Comparison of ENCODE assay signal across 11 cellular contexts in genomic region chr3:52525666-52526065, GRCh38. TPM values are rescaled to one million over a fixed set of nuclear protein-coding genes. Genes with fewer than 3 reads are reported as not detected.
A peak's percentile ranks its signal among the peaks of the same experiment; 100 is the strongest.
DNase-seq lines count a peak whose midpoint lies in the region; ATAC-seq, FAIRE-seq and TF ChIP-seq lines count a peak whose summit lies in the region.
"Had no signal": no experiment of that assay in that cellular context is flagged by ENCODE, and none has a peak within 500 bp of the region (broad histone marks: within the 10 kb centered on the region; RNA-seq: fewer than 3 reads in every experiment).

No MANE protein-coding gene starts in this region.

- TF ChIP-seq CTCF in liver (IDR thresholded peaks at IDR 0.05; ENCODE audit: low read depth, low read length, missing input control) = no peak
- TF ChIP-seq CTCF in HepG2 (CRISPR knock-in tag; IDR thresholded peaks at IDR 0.05) = no peak
- TF ChIP-seq CTCF in heart left ventricle (IDR thresholded peaks at IDR 0.05) = no peak
- no peak for TF ChIP-seq CTCF in prostate gland (IDR thresholded peaks at IDR 0.05)
- no peak for TF ChIP-seq CTCF in colonic mucosa (IDR thresholded peaks at IDR 0.05)

- peaks cover 3% of the 10 kb centered on the region for H3K79me2 ChIP-seq in HepG2 (ENCODE audit: insufficient read depth, low read length)

- no TSS peak for BruUV-seq in HepG2 (replicated peaks; lab: Mats Ljungman, UMichigan)

- intact Hi-C loops in HepG2 (cut with micrococcal nuclease; ENCODE audit: unreplicated experiment) = no loop called here
- intact Hi-C loops in heart left ventricle (cut with DNase I) = loop anchor here in 3 of 10 donors (5.0 kb wide), 3 partner anchors 33 to 43 kb away; no protein-coding TSS in a partner anchor
- intact Hi-C loops in prostate gland (cut with DNase I) = no loop called here
- intact Hi-C loops in colonic mucosa (cut with DNase I) = no loop called here

- WGBS in liver = 66% methylated on average over 4 of the region's 4 CpGs
- 81% methylated on average over 4 of the region's 4 CpGs for WGBS in HepG2 (ENCODE audit: low lambda C conversion rate)
- 43 to 82% (median 64%) methylated on average over 1 to 4 of the region's 4 CpGs for WGBS in heart left ventricle, 4 donors
- 56% methylated on average over 4 of the region's 4 CpGs for WGBS in prostate gland

- H4K20me1 ChIP-seq in HepG2 (ENCODE audit: insufficient read depth, low read length) = no peaks in the 10 kb centered on the region

- H3K4me1 ChIP-seq in liver (ENCODE audit: control insufficient read depth in 4 of 4, insufficient read depth in 4 of 4, low read length in 3 of 4) = peaks cover 0 to 4% (median 0%) of the 10 kb centered on the region in 4 donors
- peaks cover 22% of the 10 kb centered on the region for H3K4me1 ChIP-seq in HepG2 (ENCODE audit: insufficient read depth, low read length)
- peaks cover 9 to 60% (median 43%) of the 10 kb centered on the region in 12 donors for H3K4me1 ChIP-seq in heart left ventricle
- peaks cover 3% of the 10 kb centered on the region for H3K4me1 ChIP-seq in prostate gland (replicated peaks)
- H3K4me1 ChIP-seq in colonic mucosa = no peaks in the 10 kb centered on the region

- H3K9me3 ChIP-seq in liver (ENCODE audit: control insufficient read depth in 4 of 4, low read length in 3 of 4) = no peaks in the 10 kb centered on the region
- H3K9me3 ChIP-seq in HepG2 (ENCODE audit: low read length) = no peaks in the 10 kb centered on the region
- no peaks in the 10 kb centered on the region for H3K9me3 ChIP-seq in heart left ventricle
- no peaks in the 10 kb centered on the region for H3K9me3 ChIP-seq in prostate gland
- H3K9me3 ChIP-seq in colonic mucosa = no peaks in the 10 kb centered on the region
- H3K9me3 ChIP-seq: SK-N-SH had no signal

- H3K4me3 ChIP-seq in liver (ENCODE audit: low read depth in 1 of 3, low read length in 3 of 3) (no peak overlapping the region), HepG2 (replicated peaks in 1 of 3; ENCODE audit: insufficient read depth in 1 of 3, low read depth in 2 of 3, low read length in 3 of 3) (no peak overlapping the region), heart left ventricle (no peak overlapping the region), prostate gland (no peak overlapping the region), colonic mucosa (no peak overlapping the region)

- H3K36me3 ChIP-seq in liver (ENCODE audit: control insufficient read depth in 4 of 4, insufficient read depth in 3 of 4, low read depth in 1 of 4, low read length in 3 of 4) (no peaks in the 10 kb centered on the region), HepG2 (replicated peaks in 1 of 2; ENCODE audit: control insufficient read depth in 1 of 2, insufficient read depth in 2 of 2, low read length in 2 of 2) (peaks cover 21 to 42% of the 10 kb centered on the region in 2 experiments), heart left ventricle (peaks cover 0 to 78% (median 19%) of the 10 kb centered on the region in 9 donors), prostate gland (no peaks in the 10 kb centered on the region), colonic mucosa (no peaks in the 10 kb centered on the region)

- H3K4me2 ChIP-seq in HepG2 (ENCODE audit: low read depth, low read length) = no peak overlapping the region
- H3K4me2 ChIP-seq: SK-N-SH had no signal

- ATAC-seq in HepG2 = no peak
- no peak for ATAC-seq in heart left ventricle

- H3K9ac ChIP-seq in liver (ENCODE audit: low read depth in 1 of 2, low read length in 2 of 2) (no peak overlapping the region), HepG2 (ENCODE audit: insufficient read depth, low read depth, low read length) (no peak overlapping the region), colonic mucosa (ENCODE audit: low read depth in 2 of 2, low read length in 2 of 2) (no peak overlapping the region)
- H3K9ac ChIP-seq: SK-N-SH had no signal

- in situ Hi-C loops in HepG2 (cut with HindIII; ENCODE audit: extremely low pct_ligation_motif_present, low pct_unique_long_range_greater_than_20kb) = no loop called here

- H3K27ac ChIP-seq in liver (ENCODE audit: low read depth in 1 of 2, low read length in 2 of 2) = peak overlapping the region; percentile 47 to 64
- H3K27ac ChIP-seq in HepG2 (ENCODE audit: extremely low read length, insufficient read depth, low read length) = no peak overlapping the region
- H3K27ac ChIP-seq in heart left ventricle = peak overlapping the region; percentile 58 to 91 (median 79)
- peak overlapping the region; percentile 43 to 74 for H3K27ac ChIP-seq in prostate gland
- no peak overlapping the region for H3K27ac ChIP-seq in colonic mucosa

- POLR2A ChIA-PET in HepG2 (lab: Yijun Ruan, JAX) = no interaction called here

- TF ChIP-seq RAD21 in liver (IDR thresholded peaks at IDR 0.05) (no peak), HepG2 (CRISPR knock-in tag; IDR thresholded peaks at IDR 0.05) (no peak)

- H2AFZ ChIP-seq in HepG2 (ENCODE audit: low read length) = no peak overlapping the region

- no peak for FAIRE-seq in HepG2 (lab: Jason Lieb, UNC)

- CTCF ChIA-PET in HepG2 (lab: Yijun Ruan, JAX; ENCODE audit: low intra/inter-chr PET ratio, low total read pairs) = no interaction called here

- no peaks in the 10 kb centered on the region for H3K27me3 ChIP-seq in liver (ENCODE audit: control insufficient read depth in 4 of 4, insufficient read depth in 4 of 4, low read length in 3 of 4)
- no peaks in the 10 kb centered on the region; a peak in 1 of 5 replicates for H3K27me3 ChIP-seq in HepG2 (ENCODE audit: control insufficient read depth in 1 of 2, insufficient read depth in 2 of 2, low read length in 2 of 2)
- H3K27me3 ChIP-seq in heart left ventricle = no peaks in the 10 kb centered on the region
- H3K27me3 ChIP-seq in prostate gland (replicated peaks; ENCODE audit: insufficient read depth) = no peaks in the 10 kb centered on the region
- no peaks in the 10 kb centered on the region for H3K27me3 ChIP-seq in colonic mucosa

- DNase-seq in HepG2 (ENCODE audit: low spot score) (no peak), heart left ventricle (no peak), prostate gland (ENCODE audit: low spot score) (no peak), mesenteric fat pad (ENCODE audit: low spot score) (no peak), NCI-H2171 (lab: John Stamatoyannopoulos, UW) (no peak), colonic mucosa (no peak), OCI-M2 (lab: John Stamatoyannopoulos, UW; ENCODE audit: unreplicated experiment) (no peak)
- DNase-seq: KG1, NCI-H187 had no signal

- TF ChIP-seq POLR2A in HepG2 (IDR thresholded peaks at IDR 0.05; ENCODE audit: insufficient read depth in 1 of 2, low read depth in 2 of 2, low read length in 2 of 2) = no peak; a peak in 1 of 4 replicates
- TF ChIP-seq POLR2A in heart left ventricle (IDR thresholded peaks at IDR 0.05) = no peak
- TF ChIP-seq POLR2A in prostate gland (IDR thresholded peaks at IDR 0.05) = no peak

- TF ChIP-seq EP300 in HepG2 (IDR thresholded peaks at IDR 0.05; ENCODE audit: low read depth in 2 of 2, low read length in 2 of 2) (no peak), HepG2 (CRISPR knock-in tag; IDR thresholded peaks at IDR 0.05; ENCODE audit: borderline replicate concordance) (no peak)

RNA-seq across cellular contexts. Expression of gene NT5DC2, which starts 8.0 kb away (rescaled TPM):
- total RNA-seq in liver (10 to 100 TPM in 1 of 2 donors, 1 to 10 TPM in 1; 2.8 to 20.9 TPM), HepG2 (2016; rRNA removed; fragmentation: Illumina TruSeq; extraction: Trizol) (105 and 131 TPM in 2 replicates), heart left ventricle (10 to 100 TPM; 22.8 to 99.6 (median 52.7) TPM), prostate gland (100 to 1,000 TPM in 1 of 2 donors, 10 to 100 TPM in 1; 70.8 to 117 TPM), mesenteric fat pad (38.5 TPM), colonic mucosa (10 to 100 TPM; 12.5 to 49.1 TPM)
- polyA plus RNA-seq in liver (1 to 10 TPM; 3.0 to 3.2 TPM), HepG2 (2011; rRNA removed) (217 and 240 TPM in 2 replicates), heart left ventricle (10 to 100 TPM; 61.1 to 92.7 TPM)
- total RNA-seq in HepG2 (2016; cell fraction: cytosol; rRNA removed; fragmentation: Illumina TruSeq; extraction: Trizol; ENCODE audit: low read depth) = 335 and 351 TPM in 2 replicates
- 92.9 and 127 TPM in 2 replicates for total RNA-seq in HepG2 (2016; cell fraction: insoluble cytoplasmic fraction; rRNA removed; fragmentation: Illumina TruSeq; extraction: Trizol)
- 398 and 413 TPM in 2 replicates for total RNA-seq in HepG2 (2016; cell fraction: membrane; rRNA removed; fragmentation: Illumina TruSeq; extraction: Trizol)
- 102 and 116 TPM in 2 replicates for total RNA-seq in HepG2 (2016; cell fraction: nucleus; rRNA removed; fragmentation: Illumina TruSeq; extraction: Trizol)
- polyA plus RNA-seq in HepG2 (2011; cell fraction: cytosol; rRNA removed) = 148 and 220 TPM in 2 replicates
- 493 and 549 TPM in 2 replicates for polyA plus RNA-seq in HepG2 (2011; cell fraction: nucleus; rRNA removed)
- polyA plus RNA-seq in HepG2 (2012) = 109 and 144 TPM in 2 replicates
- 760 and 829 TPM in 2 replicates for polyA plus RNA-seq in HepG2 (2016; cell fraction: cytosol; fragmentation: Illumina TruSeq; extraction: Trizol; ENCODE audit: low read depth)
- 161 and 192 TPM in 2 replicates for polyA plus RNA-seq in HepG2 (2016; cell fraction: insoluble cytoplasmic fraction; fragmentation: Illumina TruSeq; extraction: Trizol; ENCODE audit: low read depth)
- polyA plus RNA-seq in HepG2 (2016; cell fraction: membrane; fragmentation: Illumina TruSeq; extraction: Trizol; ENCODE audit: low read depth) = 646 and 710 TPM in 2 replicates
- 319 and 344 TPM in 2 replicates for polyA plus RNA-seq in HepG2 (2016; cell fraction: nucleus; fragmentation: Illumina TruSeq; extraction: Trizol; ENCODE audit: insufficient read depth, low read depth)
- polyA minus RNA-seq in HepG2 (2011; rRNA and poly(A)+ RNA removed; ENCODE audit: low replicate concordance) = 166 and 240 TPM in 2 replicates
- polyA minus RNA-seq in HepG2 (2011; cell fraction: cytosol; rRNA and poly(A)+ RNA removed) = 60.3 and 89.1 TPM in 2 replicates
- polyA minus RNA-seq in HepG2 (2011; cell fraction: nucleus; rRNA and poly(A)+ RNA removed) = 74.0 and 75.3 TPM in 2 replicates

RNA-seq across cellular contexts. Expression of gene UQCC5, which starts 10.7 kb away (rescaled TPM):
- total RNA-seq in liver (1 to 10 TPM; 3.3 to 8.5 TPM), HepG2 (2016; rRNA removed; fragmentation: Illumina TruSeq; extraction: Trizol) (29.5 and 33.7 TPM in 2 replicates), heart left ventricle (10 to 100 TPM in 8 of 9 donors, 1 to 10 TPM in 1; 2.0 to 73.0 (median 59.2) TPM), prostate gland (10 to 100 TPM in 1 of 2 donors, 1 to 10 TPM in 1; 3.0 to 16.5 TPM), mesenteric fat pad (23.2 TPM), colonic mucosa (10 to 100 TPM in 1 of 2 donors, 1 to 10 TPM in 1; 9.0 to 11.3 TPM)
- polyA plus RNA-seq in liver (10 to 100 TPM in 1 of 2 donors, 1 to 10 TPM in 1; 5.1 to 39.9 TPM), HepG2 (2011; rRNA removed) (15.4 and 15.7 TPM in 2 replicates), heart left ventricle (100 to 1,000 TPM in 1 of 2 donors, 10 to 100 TPM in 1; 45.2 to 113 TPM)
- 45.8 and 54.6 TPM in 2 replicates for total RNA-seq in HepG2 (2016; cell fraction: cytosol; rRNA removed; fragmentation: Illumina TruSeq; extraction: Trizol; ENCODE audit: low read depth)
- 26.7 and 30.2 TPM in 2 replicates for total RNA-seq in HepG2 (2016; cell fraction: insoluble cytoplasmic fraction; rRNA removed; fragmentation: Illumina TruSeq; extraction: Trizol)
- total RNA-seq in HepG2 (2016; cell fraction: membrane; rRNA removed; fragmentation: Illumina TruSeq; extraction: Trizol) = 28.0 and 35.7 TPM in 2 replicates
- total RNA-seq in HepG2 (2016; cell fraction: nucleus; rRNA removed; fragmentation: Illumina TruSeq; extraction: Trizol) = 13.6 and 19.8 TPM in 2 replicates
- polyA plus RNA-seq in HepG2 (2011; cell fraction: cytosol; rRNA removed) = 16.5 and 17.9 TPM in 2 replicates
- polyA plus RNA-seq in HepG2 (2011; cell fraction: nucleus; rRNA removed) = 23.9 and 45.2 TPM in 2 replicates
- polyA plus RNA-seq in HepG2 (2012) = 7.0 and 36.2 TPM in 2 replicates
- 58.7 and 84.5 TPM in 2 replicates for polyA plus RNA-seq in HepG2 (2016; cell fraction: cytosol; fragmentation: Illumina TruSeq; extraction: Trizol; ENCODE audit: low read depth)
- polyA plus RNA-seq in HepG2 (2016; cell fraction: insoluble cytoplasmic fraction; fragmentation: Illumina TruSeq; extraction: Trizol; ENCODE audit: low read depth) = 49.0 and 49.7 TPM in 2 replicates
- polyA plus RNA-seq in HepG2 (2016; cell fraction: membrane; fragmentation: Illumina TruSeq; extraction: Trizol; ENCODE audit: low read depth) = 35.2 and 53.6 TPM in 2 replicates
- polyA plus RNA-seq in HepG2 (2016; cell fraction: nucleus; fragmentation: Illumina TruSeq; extraction: Trizol; ENCODE audit: insufficient read depth, low read depth) = 38.0 and 44.8 TPM in 2 replicates
- 9.6 and 17.6 TPM in 2 replicates for polyA minus RNA-seq in HepG2 (2011; rRNA and poly(A)+ RNA removed; ENCODE audit: low replicate concordance)
- 5.4 and 10.7 TPM in 2 replicates for polyA minus RNA-seq in HepG2 (2011; cell fraction: cytosol; rRNA and poly(A)+ RNA removed)
- polyA minus RNA-seq in HepG2 (2011; cell fraction: nucleus; rRNA and poly(A)+ RNA removed) = 13.0 and 14.4 TPM in 2 replicates

RNA-seq across cellular contexts. Expression of gene STAB1, which starts 30.5 kb away (rescaled TPM):
- total RNA-seq in liver (100 to 1,000 TPM in 1 of 2 donors, 10 to 100 TPM in 1; 43.0 to 198 TPM), HepG2 (2016; rRNA removed; fragmentation: Illumina TruSeq; extraction: Trizol) (0.09 and 0.28 TPM in 2 replicates), heart left ventricle (100 to 1,000 TPM in 2 of 9 donors, 10 to 100 TPM in 7; 34.1 to 351 (median 50.6) TPM), prostate gland (10 to 100 TPM; 21.8 to 68.6 TPM), mesenteric fat pad (557 TPM), colonic mucosa (10 to 100 TPM; 41.1 to 46.5 TPM)
- polyA plus RNA-seq in liver (10 to 100 TPM; 42.0 to 99.9 TPM), HepG2 (2011; rRNA removed) (0.34 and 0.59 TPM in 2 replicates), heart left ventricle (10 to 100 TPM; 41.0 to 79.1 TPM)
- total RNA-seq in HepG2 (2016; cell fraction: cytosol; rRNA removed; fragmentation: Illumina TruSeq; extraction: Trizol; ENCODE audit: low read depth) = not detected in 2 replicates
- 0.11 and 0.18 TPM in 2 replicates for total RNA-seq in HepG2 (2016; cell fraction: insoluble cytoplasmic fraction; rRNA removed; fragmentation: Illumina TruSeq; extraction: Trizol)
- total RNA-seq in HepG2 (2016; cell fraction: membrane; rRNA removed; fragmentation: Illumina TruSeq; extraction: Trizol) = 0.31 TPM in 1 of 2 replicates, not detected in the other
- 0.13 and 0.16 TPM in 2 replicates for total RNA-seq in HepG2 (2016; cell fraction: nucleus; rRNA removed; fragmentation: Illumina TruSeq; extraction: Trizol)
- 0.13 and 0.16 TPM in 2 replicates for polyA plus RNA-seq in HepG2 (2011; cell fraction: cytosol; rRNA removed)
- polyA plus RNA-seq in HepG2 (2011; cell fraction: nucleus; rRNA removed) = 4.1 and 4.3 TPM in 2 replicates
- polyA plus RNA-seq in HepG2 (2012) = 0.23 and 0.24 TPM in 2 replicates
- polyA plus RNA-seq in HepG2 (2016; cell fraction: cytosol; fragmentation: Illumina TruSeq; extraction: Trizol; ENCODE audit: low read depth) = 0.02 and 0.14 TPM in 2 replicates
- polyA plus RNA-seq in HepG2 (2016; cell fraction: insoluble cytoplasmic fraction; fragmentation: Illumina TruSeq; extraction: Trizol; ENCODE audit: low read depth) = 0.10 TPM in 1 of 2 replicates, not detected in the other
- not detected in 2 replicates for polyA plus RNA-seq in HepG2 (2016; cell fraction: membrane; fragmentation: Illumina TruSeq; extraction: Trizol; ENCODE audit: low read depth)
- polyA plus RNA-seq in HepG2 (2016; cell fraction: nucleus; fragmentation: Illumina TruSeq; extraction: Trizol; ENCODE audit: insufficient read depth, low read depth) = 0.30 TPM in 1 of 2 replicates, not detected in the other
- polyA minus RNA-seq in HepG2 (2011; rRNA and poly(A)+ RNA removed; ENCODE audit: low replicate concordance) = 0.26 and 1.0 TPM in 2 replicates
- polyA minus RNA-seq in HepG2 (2011; cell fraction: cytosol; rRNA and poly(A)+ RNA removed) = 0.30 TPM in 1 of 2 replicates, not detected in the other
- polyA minus RNA-seq in HepG2 (2011; cell fraction: nucleus; rRNA and poly(A)+ RNA removed) = 0.50 and 0.90 TPM in 2 replicates

Comparison
In these comparisons a context has a peak if more than half of its experiments do, and no peak if none do; other contexts are left out.
1. H3K27ac ChIP-seq: peak in liver (2 of 2), heart left ventricle (12 of 12) and prostate gland (2 of 2); none in HepG2 (single experiment) and colonic mucosa (single experiment).
2. RNA of gene STAB1, which starts 30.5 kb away (total RNA-seq): 557 TPM in mesenteric fat pad (single experiment), 43.0 to 198 TPM in liver, 21.8 to 68.6 TPM in prostate gland, 34.1 to 351 TPM in heart left ventricle and 41.1 to 46.5 TPM in colonic mucosa; 0.09 to 0.31 TPM in HepG2; every median in the first group is over 10 times any median in the second.